In genomic region chr14:77059276-77059934, GRCh38 we compare ENCODE assay signal across 8 cellular contexts. TPM values are rescaled to one million over a fixed set of nuclear protein-coding genes. Genes with fewer than 3 reads are reported as not detected.
DNase-seq lines count a peak whose midpoint lies in the region; ATAC-seq lines count a peak whose summit lies in the region.

No MANE protein-coding gene starts in this region.

- ATAC-seq in GM21367 (IDR thresholded peaks at IDR 0.05; ENCODE audit: unreplicated experiment) (no peak), GM21390 (IDR thresholded peaks at IDR 0.05; ENCODE audit: unreplicated experiment) (no peak)

- peak; percentile 40 for DNase-seq in DMS153 treated with DMSO at 0.1 percent for 48 hours (lab: John Stamatoyannopoulos, UW; ENCODE audit: unreplicated experiment)
- DNase-seq in MV-4-11 (lab: John Stamatoyannopoulos, UW): peak; percentile 61
- peak in 56 of 58 donors; percentile 30 to 91 (median 78) for DNase-seq in anterior cingulate cortex (lab: John Stamatoyannopoulos, UW)
- peak; percentile 94 for DNase-seq in islet precursor cell
- DNase-seq in ureter (ENCODE audit: low spot score): peak; percentile 73
- no peak for DNase-seq in activated gamma-delta T cell treated with Interleukin-2 at 50 U/mL for 16 hours

RNA-seq across cellular contexts. Expression of gene IRF2BPL, which starts 30.9 kb away (rescaled TPM):
- 77.2 TPM for total RNA-seq in ureter

RNA-seq across cellular contexts. Expression of gene CIPC, which starts 38.7 kb away (rescaled TPM):
- 39.5 TPM for total RNA-seq in ureter
